In genomic region chr11:118171274-118172062, GRCh38 we compare ENCODE assay signal across 8 cellular contexts.
DNase-seq lines count a peak whose midpoint lies in the region; ATAC-seq and TF ChIP-seq lines count a peak whose summit lies in the region.

No MANE protein-coding gene starts in this region.

- H3K27ac ChIP-seq in C4-2B = no peak overlapping the region
- no peak overlapping the region for H3K27ac ChIP-seq in HEK293 (ENCODE audit: extremely low read depth, low read depth, low read length)

- ATAC-seq in GM18520 (IDR thresholded peaks at IDR 0.05; ENCODE audit: unreplicated experiment) = no peak

- TF ChIP-seq CTCF in C4-2B (conservative IDR thresholded peaks at IDR 0.05) (peak; percentile 96), HEK293 (tag by site-specific recombination; IDR thresholded peaks at IDR 0.05) (peak; percentile 80), epithelial cell of esophagus (IDR thresholded peaks at IDR 0.05; ENCODE audit: insufficient read depth, low read depth, low read length, missing control alignments) (peak; percentile 82)

- H3K4me1 ChIP-seq in HEK293 (ENCODE audit: control insufficient read depth, insufficient read depth, low read length) = no peaks in the 10 kb centered on the region

- POLR2A ChIA-PET in HEK293 (lab: Yijun Ruan, JAX) = interaction anchor here (0.6 to 1.3 kb wide), 3 partner anchors 19 to 28 kb away, joined by 3 to 7 read pairs (median 4); partner anchors contain the start of gene SCN4B

- H3K4me3 ChIP-seq in HEK293 (ENCODE audit: low read depth, low read length) = no peak overlapping the region
- no peak overlapping the region for H3K4me3 ChIP-seq in epithelial cell of esophagus (ENCODE audit: low read length)

- CTCF ChIA-PET in HEK293 (lab: Yijun Ruan, JAX) = interaction anchor here (0.6 to 7.5 kb wide), 48 partner anchors 10 to 622 kb away, joined by 3 to 128 read pairs (median 4); partner anchors contain the start of genes CD3D and SCN4B

- DNase-seq in NOMO-1 (lab: John Stamatoyannopoulos, UW; ENCODE audit: unreplicated experiment in 2 of 2) (peak; percentile 20 to 56), epithelial cell of esophagus (ENCODE audit: low read depth) (peak; percentile 64), middle frontal gyrus (ENCODE audit: extremely low spot score, low spot score) (peak; percentile 90)
- peak; percentile 35 for DNase-seq in activated CD8-positive, alpha-beta memory T cell treated with anti-CD3 and anti-CD28 coated beads, Interleukin-2, amount 50 U/mL, for 24 hours (ENCODE audit: extremely low read depth)
- DNase-seq in stimulated activated CD8-positive, alpha-beta memory T cell treated with anti-CD3 and anti-CD28 coated beads, Interleukin-4, amount 100 ng/mL, for 24 hours (ENCODE audit: low read depth) = peak; percentile 59

- H3K36me3 ChIP-seq in HEK293 (ENCODE audit: control insufficient read depth in 2 of 2, insufficient read depth in 1 of 2, low read length in 2 of 2) = no peaks in the 10 kb centered on the region

- H3K9me3 ChIP-seq in HEK293 (ENCODE audit: control insufficient read depth, insufficient read depth, low read depth, low read length) = no peaks in the 10 kb centered on the region

TF ChIP-seq in HEK293, 187 proteins besides CTCF, POLR2A, EP300 and RAD21 (continues in another document):
- TF ChIP-seq ZBTB8A (tag by site-specific recombination; IDR thresholded peaks at IDR 0.05) (0 out of 2 replicates have a peak, but pooled peaks have one; percentile 12), ZNF473 (tag by site-specific recombination; IDR thresholded peaks at IDR 0.05) (no peak), ZNF837 (tag by site-specific recombination; IDR thresholded peaks at IDR 0.05) (no peak), ZBTB26 (tag by site-specific recombination; optimal IDR thresholded peaks at IDR 0.05) (peak; percentile 19), RBAK (tag by site-specific recombination; IDR thresholded peaks at IDR 0.05) (no peak), EGR2 (tag by site-specific recombination; IDR thresholded peaks at IDR 0.05; ENCODE audit: low read depth) (0 out of 2 replicates have a peak, but pooled peaks have one; percentile 13), ZNF239 (tag by site-specific recombination; IDR thresholded peaks at IDR 0.05) (no peak), ZBTB17 (tag by site-specific recombination; IDR thresholded peaks at IDR 0.05) (peak; percentile 51; the same call in 1 of the 2 replicates), PRDM10 (tag by site-specific recombination; IDR thresholded peaks at IDR 0.05) (no peak), HOXD13 (CRISPR knock-in tag; IDR thresholded peaks at IDR 0.05; ENCODE audit: borderline replicate concordance) (no peak), GLIS2 (tag by site-specific recombination; IDR thresholded peaks at IDR 0.05) (0 out of 2 replicates have a peak, but pooled peaks have one; percentile 18), ZNF639 (tag by site-specific recombination; IDR thresholded peaks at IDR 0.05) (no peak), ZNF416 (tag by site-specific recombination; IDR thresholded peaks at IDR 0.05) (no peak), ZNF426 (tag by site-specific recombination; IDR thresholded peaks at IDR 0.05) (no peak), GLIS1 (tag by site-specific recombination; IDR thresholded peaks at IDR 0.05) (peak; percentile 51; the same call in 1 of the 2 replicates), ZNF26 (tag by site-specific recombination; IDR thresholded peaks at IDR 0.05) (no peak), ZBTB6 (tag by site-specific recombination; IDR thresholded peaks at IDR 0.05) (no peak), ZSCAN30 (tag by site-specific recombination; IDR thresholded peaks at IDR 0.05) (0 out of 2 replicates have a peak, but pooled peaks have one; percentile 23), REPIN1 (tag by site-specific recombination; IDR thresholded peaks at IDR 0.05; ENCODE audit: low read depth) (no peak), PATZ1 (tag by site-specific recombination; IDR thresholded peaks at IDR 0.05) (peak; percentile 74)

Comparison
In these comparisons a context has a peak if more than half of its experiments do, and no peak if none do; other contexts are left out.
1. DNase-seq: peak in every context shown above with its lines; median percentile 90 in middle frontal gyrus; 64 in epithelial cell of esophagus; 59 in stimulated activated CD8-positive, alpha-beta memory T cell treated with anti-CD3 and anti-CD28 coated beads, Interleukin-4, amount 100 ng/mL, for 24 hours; 38 in NOMO-1; 35 in activated CD8-positive, alpha-beta memory T cell treated with anti-CD3 and anti-CD28 coated beads, Interleukin-2, amount 50 U/mL, for 24 hours.